ENCODE assay signal across 9 cellular contexts in the genomic region with DNA sequence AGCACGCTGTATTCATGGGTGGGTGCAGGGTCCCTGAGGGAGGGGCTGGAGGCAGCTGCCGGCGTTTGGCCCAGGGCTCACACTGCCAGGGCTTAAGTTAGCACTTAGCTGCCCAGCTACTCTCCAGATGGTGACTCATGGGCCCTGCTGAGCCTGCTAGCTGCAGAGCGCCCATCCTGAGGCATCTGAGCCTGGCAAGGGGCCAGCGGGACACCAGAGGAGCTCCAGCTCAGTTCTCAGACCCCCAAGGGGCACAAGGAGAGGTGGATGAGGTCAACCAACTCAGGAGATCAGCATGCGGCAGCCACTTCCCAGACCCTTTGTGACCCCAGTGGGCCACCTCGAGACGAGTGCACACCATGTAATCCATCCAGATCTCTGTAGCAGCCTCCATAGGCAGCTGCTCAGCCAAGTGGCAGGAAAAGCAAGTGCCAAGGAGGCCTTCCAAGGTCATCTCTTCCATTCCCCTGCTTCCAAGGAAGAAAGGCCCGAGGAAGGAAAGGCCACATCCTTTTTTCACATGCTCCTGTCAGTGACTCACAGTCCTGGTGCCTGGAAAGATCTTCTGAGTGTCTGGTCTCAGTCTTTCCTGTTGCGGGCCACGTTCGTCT. TPM values are rescaled to one million over a fixed set of nuclear protein-coding genes. Genes with fewer than 3 reads are reported as not detected.
DNase-seq lines count a peak whose midpoint lies in the region; ATAC-seq and TF ChIP-seq lines count a peak whose summit lies in the region.
"Had no signal": no experiment of that assay in that cellular context is flagged by ENCODE, and none has a peak within 500 bp of the region (broad histone marks: within the 10 kb centered on the region; RNA-seq: fewer than 3 reads in every experiment).

No MANE protein-coding gene starts in this region.

- H2AFZ ChIP-seq in IMR-90 (replicated peaks; ENCODE audit: low read length, poor library complexity): peak overlapping the region; percentile 75

- H3K18ac ChIP-seq in IMR-90 (ENCODE audit: low read depth, low read length): peak overlapping the region; percentile 1; the same call in 1 of the 2 replicates

- 34% methylated on average over 7 of the region's 12 CpGs; no CpG with 5 or more reads in 1 of the 2 experiments for WGBS in IMR-90 (ENCODE audit: extremely low coverage in 2 of 2, insufficient read length in 1 of 2), 2 experiments

- peak overlapping the region; percentile 94 for H2AK5ac ChIP-seq in IMR-90 (ENCODE audit: low read depth, low read length)

- no TSS peak for BruUV-seq in IMR-90 (replicated peaks; lab: Mats Ljungman, UMichigan)

- H3K36me3 ChIP-seq in IMR-90 (ENCODE audit: control insufficient read depth, insufficient read depth, low read length) (peaks cover 6% of the 10 kb centered on the region; the same call in 1 of the 2 replicates), tibial artery (peaks cover 0 to 39% (median 13%) of the 10 kb centered on the region in 3 donors)
- peaks cover 0 to 3% (median 0%) of the 10 kb centered on the region in 3 experiments for H3K36me3 ChIP-seq in naive thymus-derived CD4-positive, alpha-beta T cell (ENCODE audit: control insufficient read depth in 2 of 3, insufficient read depth in 3 of 3, low read length in 3 of 3)

- peak overlapping the region; percentile 4 for H4K91ac ChIP-seq in IMR-90 (ENCODE audit: insufficient read depth, low read depth, low read length)

- H3K27me3 ChIP-seq in IMR-90 (ENCODE audit: control insufficient read depth, insufficient read depth, low read length) (no peaks in the 10 kb centered on the region), tibial artery (no peaks in the 10 kb centered on the region)
- no peaks in the 10 kb centered on the region for H3K27me3 ChIP-seq in naive thymus-derived CD4-positive, alpha-beta T cell (ENCODE audit: control insufficient read depth in 2 of 2, insufficient read depth in 2 of 2, low read length in 2 of 2)

- H2BK120ac ChIP-seq in IMR-90 (ENCODE audit: low read depth, low read length): peak overlapping the region; percentile 65

- peak overlapping the region in 1 of 2 experiments; percentile 38; a peak in 1 of 4 replicates for H4K8ac ChIP-seq in IMR-90 (ENCODE audit: low read depth in 2 of 2, low read length in 2 of 2)

- H3K9ac ChIP-seq in IMR-90 (ENCODE audit: low read depth, low read length): no peak overlapping the region

- POLR2A ChIA-PET in IMR-90 (lab: Charles Lee; ENCODE audit: unreplicated experiment): no interaction called here
- POLR2A ChIA-PET in naive thymus-derived CD4-positive, alpha-beta T cell (lab: Charles Lee): interaction anchor here (0.6 kb wide), 1 partner anchor 100 kb away, joined by 3 read pairs; no protein-coding TSS in a partner anchor

- H3K4me1 Mint-ChIP-seq in naive thymus-derived CD4-positive, alpha-beta T cell: peaks cover 0 to 9% (median 3%) of the 10 kb centered on the region in 7 donors

- TF ChIP-seq CTCF in IMR-90 (conservative IDR thresholded peaks at IDR 0.05; ENCODE audit: low read depth, low read length) (no peak), tibial artery (IDR thresholded peaks at IDR 0.05) (no peak)

- peak overlapping the region; percentile 4; the same call in 1 of the 2 replicates for H4K5ac ChIP-seq in IMR-90 (ENCODE audit: low read depth, low read length)

- peak; percentile 89 for DNase-seq in IMR-90
- peak; percentile 51 for DNase-seq in amniotic stem cell (lab: John Stamatoyannopoulos, UW)
- DNase-seq in left cardiac atrium: peak; percentile 72
- peak in 1 of 2 donors; percentile 86 for DNase-seq in tibial artery
- no peak for DNase-seq in naive thymus-derived CD4-positive, alpha-beta T cell
- no peak for DNase-seq in activated CD8-positive, alpha-beta memory T cell treated with anti-CD3 and anti-CD28 coated beads, Interleukin-2, amount 50 U/mL, for 4 hours
- no peak for DNase-seq in GM19238 (ENCODE audit: insufficient read length, low spot score)
- DNase-seq: NCI-H2081 had no signal

- H3K79me1 ChIP-seq in IMR-90 (ENCODE audit: low read depth in 1 of 2, low read length in 2 of 2): peaks cover 10 to 48% of the 10 kb centered on the region in 2 experiments; a peak in 3 of 4 replicates

- no peak for TF ChIP-seq POLR2A in IMR-90 (IDR thresholded peaks at IDR 0.05; ENCODE audit: low read depth, low read length)

- peak overlapping the region; percentile 47 for H3K27ac ChIP-seq in IMR-90 (ENCODE audit: insufficient read depth, low read length)
- peak overlapping the region; percentile 14 to 35 for H3K27ac ChIP-seq in tibial artery
- H3K27ac ChIP-seq in naive thymus-derived CD4-positive, alpha-beta T cell (ENCODE audit: low read depth, low read length): no peak overlapping the region

- H3K4me3 ChIP-seq in IMR-90 (ENCODE audit: insufficient read depth, low read depth, low read length): no peak overlapping the region
- H3K4me3 ChIP-seq in tibial artery: no peak overlapping the region
- H3K4me3 ChIP-seq in naive thymus-derived CD4-positive, alpha-beta T cell (ENCODE audit: low read length): no peak overlapping the region

- H2AK9ac ChIP-seq in IMR-90 (replicated peaks; ENCODE audit: low read depth, low read length, poor library complexity): peak overlapping the region; percentile 77

- peaks cover 0 to 11% (median 0%) of the 10 kb centered on the region in 5 donors for H3K36me3 Mint-ChIP-seq in naive thymus-derived CD4-positive, alpha-beta T cell

- peaks cover 16% of the 10 kb centered on the region for H4K20me1 ChIP-seq in IMR-90 (ENCODE audit: insufficient read depth, low read length)

- H2BK20ac ChIP-seq in IMR-90 (ENCODE audit: low read depth, low read length): no peak overlapping the region

- dilution Hi-C loops in IMR-90 (cut with HindIII; ENCODE audit: low sequenced_read_pairs, unreplicated experiment): no loop called here

- peak overlapping the region; percentile 65 for H3K4ac ChIP-seq in IMR-90 (ENCODE audit: low read depth, low read length)

- peak overlapping the region; percentile 48 for H2BK5ac ChIP-seq in IMR-90 (ENCODE audit: low read depth, low read length, poor library complexity, severe bottlenecking)

- intact Hi-C loops in IMR-90 (cut with micrococcal nuclease): loop anchor here (1.0 to 2.0 kb wide), 2 partner anchors 35 to 118 kb away; partner anchors contain the start of gene FOXP4
- intact Hi-C loops in left cardiac atrium (cut with DNase I): no loop called here
- intact Hi-C loops in tibial artery (cut with DNase I; ENCODE audit: low total_unique reads): no loop called here
- intact Hi-C loops in naive thymus-derived CD4-positive, alpha-beta T cell (cut with micrococcal nuclease): no loop called here

- in situ Hi-C loops in IMR-90 (cut with MboI; ENCODE audit: low sequenced_read_pairs): loop anchor here (10.0 kb wide), 1 partner anchor 117 kb away; no protein-coding TSS in a partner anchor

- H3K14ac ChIP-seq in IMR-90 (replicated peaks; ENCODE audit: low read depth, low read length): peak overlapping the region; percentile 83

- H3K27me3 Mint-ChIP-seq in naive thymus-derived CD4-positive, alpha-beta T cell: no peaks in the 10 kb centered on the region

- peak; percentile 10; the same call in 1 of the 2 replicates for TF ChIP-seq RAD21 in IMR-90 (IDR thresholded peaks at IDR 0.05; ENCODE audit: low read length)

- peak overlapping the region; percentile 11; the same call in 1 of the 2 replicates for H3K4me2 ChIP-seq in IMR-90 (ENCODE audit: low read depth, low read length)

- H3K9me3 ChIP-seq in IMR-90 (ENCODE audit: control insufficient read depth, insufficient read depth, low read length) (no peaks in the 10 kb centered on the region), tibial artery (no peaks in the 10 kb centered on the region)
- H3K9me3 ChIP-seq in naive thymus-derived CD4-positive, alpha-beta T cell (ENCODE audit: control insufficient read depth in 2 of 3, low read length in 3 of 3): no peaks in the 10 kb centered on the region

- H3K27ac Mint-ChIP-seq in naive thymus-derived CD4-positive, alpha-beta T cell: peak overlapping the region in 1 of 9 donors; percentile 59

- peaks cover 33% of the 10 kb centered on the region for H3K9me1 ChIP-seq in IMR-90 (ENCODE audit: insufficient read depth, low read length)

- no peak overlapping the region for H3K56ac ChIP-seq in IMR-90 (ENCODE audit: extremely low read depth, insufficient read depth, low read length)

- no peak overlapping the region for H3K4me3 Mint-ChIP-seq in naive thymus-derived CD4-positive, alpha-beta T cell

- peaks cover 0 to 2% (median 0%) of the 10 kb centered on the region in 11 donors for H3K9me3 Mint-ChIP-seq in naive thymus-derived CD4-positive, alpha-beta T cell

- 0 out of 3 replicates have a peak overlapping the region, but pooled peaks have one; percentile 7 for H2BK15ac ChIP-seq in IMR-90 (ENCODE audit: low read depth, low read length)

- H3K4me1 ChIP-seq in IMR-90 (ENCODE audit: control insufficient read depth, insufficient read depth, low read length) (peaks cover 32% of the 10 kb centered on the region), tibial artery (peaks cover 6 to 74% (median 38%) of the 10 kb centered on the region in 4 donors)
- H3K4me1 ChIP-seq in naive thymus-derived CD4-positive, alpha-beta T cell (ENCODE audit: control insufficient read depth in 2 of 2, insufficient read depth in 2 of 2, low read length in 2 of 2): no peaks in the 10 kb centered on the region

- peak; percentile 83 for ATAC-seq in IMR-90 (ENCODE audit: low read depth)
- ATAC-seq in left cardiac atrium: peak; percentile 46 to 81
- no peak for ATAC-seq in naive thymus-derived CD4-positive, alpha-beta T cell
- ATAC-seq in HG03280 (IDR thresholded peaks at IDR 0.05; ENCODE audit: unreplicated experiment): no peak

- CTCF ChIA-PET in IMR-90 (lab: Yijun Ruan, JAX): interaction anchor here (1.0 to 1.7 kb wide), 3 partner anchors 11 to 157 kb away, joined by 3 to 5 read pairs (median 5); no protein-coding TSS in a partner anchor
- CTCF ChIA-PET in naive thymus-derived CD4-positive, alpha-beta T cell (lab: Charles Lee): no interaction called here

- H3K23ac ChIP-seq in IMR-90 (ENCODE audit: low read depth, low read length): peak overlapping the region; percentile 32; the same call in 1 of the 2 replicates

RNA-seq across cellular contexts. Expression of gene FOXP4, which starts 35.3 kb away (rescaled TPM):
- total RNA-seq in IMR-90 (2012; rRNA removed) (0.72 and 0.83 TPM in 2 replicates), left cardiac atrium (10 to 100 TPM; 15.6 to 18.4 TPM)
- polyA plus RNA-seq in IMR-90 (2012; rRNA removed): 9.5 and 10.4 TPM in 2 replicates
- 6.0 and 13.9 TPM in 2 replicates for polyA plus RNA-seq in IMR-90 (2012; cell fraction: cytosol; rRNA removed)
- 9.7 and 21.6 TPM in 2 replicates for polyA plus RNA-seq in IMR-90 (2012; cell fraction: nucleus; rRNA removed; ENCODE audit: low replicate concordance)
- total RNA-seq in naive thymus-derived CD4-positive, alpha-beta T cell: 1 to 10 TPM; 3.1 to 7.6 (median 4.9) TPM
- under 1 TPM; 0.07 to 0.21 TPM for polyA plus RNA-seq in naive thymus-derived CD4-positive, alpha-beta T cell

RNA-seq across cellular contexts. Expression of gene MDFI, which starts 56.8 kb away (rescaled TPM):
- total RNA-seq in IMR-90 (2012; rRNA removed) (0.18 and 0.28 TPM in 2 replicates), left cardiac atrium (1 to 10 TPM; 9.2 TPM)
- 0.29 and 0.36 TPM in 2 replicates for polyA plus RNA-seq in IMR-90 (2012; rRNA removed)
- polyA plus RNA-seq in IMR-90 (2012; cell fraction: cytosol; rRNA removed): 0.21 and 0.36 TPM in 2 replicates
- 0.08 and 0.32 TPM in 2 replicates for polyA plus RNA-seq in IMR-90 (2012; cell fraction: nucleus; rRNA removed; ENCODE audit: low replicate concordance)
- not detected for total RNA-seq in naive thymus-derived CD4-positive, alpha-beta T cell
- not detected for polyA plus RNA-seq in naive thymus-derived CD4-positive, alpha-beta T cell

Comparison
In these comparisons a context has a peak if more than half of its experiments do, and no peak if none do; other contexts are left out.
1. ATAC-seq: peak in IMR-90 (single experiment) and left cardiac atrium (2 of 2); none in naive thymus-derived CD4-positive, alpha-beta T cell (single experiment) and HG03280 (single experiment).
2. DNase-seq: peak in IMR-90 (single experiment), amniotic stem cell (single experiment) and left cardiac atrium (single experiment); none in naive thymus-derived CD4-positive, alpha-beta T cell (0 of 9), activated CD8-positive, alpha-beta memory T cell treated with anti-CD3 and anti-CD28 coated beads, Interleukin-2, amount 50 U/mL, for 4 hours (single experiment) and GM19238 (single experiment).